ENCODE assay signal across 11 cellular contexts in genomic region chr10:62020362-62020730, GRCh38.
DNase-seq lines count a peak whose midpoint lies in the region; ATAC-seq and TF ChIP-seq lines count a peak whose summit lies in the region.
"Had no signal": no experiment of that assay in that cellular context is flagged by ENCODE, and none has a peak within 500 bp of the region (broad histone marks: within the 10 kb centered on the region; RNA-seq: fewer than 3 reads in every experiment).

No MANE protein-coding gene starts in this region.

- ATAC-seq in heart left ventricle: no peak
- no peak for ATAC-seq in HG03039 (IDR thresholded peaks at IDR 0.05; ENCODE audit: unreplicated experiment)
- ATAC-seq in HG03108 (IDR thresholded peaks at IDR 0.05; ENCODE audit: unreplicated experiment): no peak
- ATAC-seq in HG02885 (IDR thresholded peaks at IDR 0.05; ENCODE audit: poor library complexity, unreplicated experiment): no peak
- ATAC-seq: SK-N-SH treated with all-trans-retinoic acid at 6 μM for 48 hours had no signal

- peaks cover 57% of the 10 kb centered on the region for H3K4me1 Mint-ChIP-seq in T-helper 1 cell treated with Interleukin-12 subunit alpha and Interleukin-12 subunit beta and Interleukin-4 antibody, amounts not matched to agents 30 μg/mL and 1 μg/mL, for 36 hours (ENCODE audit: low read depth)

- peaks cover 42% of the 10 kb centered on the region for H3K36me3 Mint-ChIP-seq in T-helper 1 cell treated with Interleukin-12 subunit alpha and Interleukin-12 subunit beta and Interleukin-4 antibody, amounts not matched to agents 30 μg/mL and 1 μg/mL, for 36 hours (ENCODE audit: low read depth)

- TF ChIP-seq CTCF in heart left ventricle (IDR thresholded peaks at IDR 0.05): no peak
- no peak for TF ChIP-seq CTCF in hepatocyte (IDR thresholded peaks at IDR 0.05; ENCODE audit: poor library complexity)
- TF ChIP-seq CTCF in transverse colon (IDR thresholded peaks at IDR 0.05): no peak

- WGBS in heart left ventricle, 4 donors: 66 to 78% (median 69%) methylated on average over 2 of the region's 2 CpGs
- 75% methylated on average over 2 of the region's 2 CpGs for WGBS in hepatocyte (ENCODE audit: low lambda C conversion rate, missing lambda C conversion rate)
- WGBS in transverse colon (ENCODE audit: low coverage in 1 of 2), 2 donors: 67 to 84% methylated on average over 2 of the region's 2 CpGs

- H3K4me3 ChIP-seq in heart left ventricle (no peak overlapping the region), hepatocyte (no peak overlapping the region), transverse colon (no peak overlapping the region)

- no peak overlapping the region for H3K4me2 ChIP-seq in hepatocyte

- no peak overlapping the region for H2AFZ ChIP-seq in hepatocyte

- H4K20me1 ChIP-seq in hepatocyte (ENCODE audit: insufficient read depth, poor library complexity, severe bottlenecking): no peaks in the 10 kb centered on the region

- peaks cover 4% of the 10 kb centered on the region for H3K9me3 Mint-ChIP-seq in T-helper 1 cell treated with Interleukin-12 subunit alpha and Interleukin-12 subunit beta and Interleukin-4 antibody, amounts not matched to agents 30 μg/mL and 1 μg/mL, for 36 hours

- intact Hi-C loops in heart left ventricle (cut with DNase I): no loop called here
- intact Hi-C loops in cardiac septum (cut with DNase I): no loop called here
- intact Hi-C loops in transverse colon (cut with DNase I; ENCODE audit: low total_unique reads): no loop called here

- H3K27ac Mint-ChIP-seq in T-helper 1 cell treated with Interleukin-12 subunit alpha and Interleukin-12 subunit beta and Interleukin-4 antibody, amounts not matched to agents 30 μg/mL and 1 μg/mL, for 36 hours: peak overlapping the region; percentile 56

- H3K4me3 Mint-ChIP-seq in T-helper 1 cell treated with Interleukin-12 subunit alpha and Interleukin-12 subunit beta and Interleukin-4 antibody, amounts not matched to agents 30 μg/mL and 1 μg/mL, for 36 hours: peak overlapping the region; percentile 12

- H3K27me3 ChIP-seq in heart left ventricle (no peaks in the 10 kb centered on the region), hepatocyte (no peaks in the 10 kb centered on the region), transverse colon (no peaks in the 10 kb centered on the region)

- TF ChIP-seq POLR2A in heart left ventricle (IDR thresholded peaks at IDR 0.05): no peak
- no peak for TF ChIP-seq POLR2A in transverse colon (IDR thresholded peaks at IDR 0.05)

- H3K27me3 Mint-ChIP-seq in T-helper 1 cell treated with Interleukin-12 subunit alpha and Interleukin-12 subunit beta and Interleukin-4 antibody, amounts not matched to agents 30 μg/mL and 1 μg/mL, for 36 hours (ENCODE audit: low read depth): no peaks in the 10 kb centered on the region

- H3K4me1 ChIP-seq in heart left ventricle (peaks cover 0 to 80% (median 39%) of the 10 kb centered on the region in 12 donors), hepatocyte (ENCODE audit: insufficient read depth) (peaks cover 68% of the 10 kb centered on the region), transverse colon (peaks cover 29 to 64% (median 37%) of the 10 kb centered on the region in 4 donors)

- H3K36me3 ChIP-seq in heart left ventricle (no peaks in the 10 kb centered on the region), hepatocyte (replicated peaks; ENCODE audit: insufficient read depth, low read depth) (no peaks in the 10 kb centered on the region), transverse colon (no peaks in the 10 kb centered on the region)

- no peak for TF ChIP-seq EP300 in transverse colon (IDR thresholded peaks at IDR 0.05; ENCODE audit: low read depth)

- no peaks in the 10 kb centered on the region for H3K9me2 ChIP-seq in hepatocyte (replicated peaks; ENCODE audit: insufficient read depth)

- DNase-seq in heart left ventricle: no peak
- DNase-seq in cardiac septum (ENCODE audit: low spot score): no peak
- no peak for DNase-seq in hepatocyte (ENCODE audit: low spot score)
- DNase-seq in transverse colon: no peak
- DNase-seq: NCI-H226; stimulated activated naive CD4-positive, alpha-beta T cell treated with Interleukin-2 at 50 U/mL for 16 hours had no signal

- H3K9me3 ChIP-seq in heart left ventricle (peaks cover 0 to 7% (median 0%) of the 10 kb centered on the region in 12 donors), hepatocyte (ENCODE audit: low read depth) (no peaks in the 10 kb centered on the region), transverse colon (no peaks in the 10 kb centered on the region)

- H3K27ac ChIP-seq in heart left ventricle: peak overlapping the region in 11 of 12 donors; percentile 50 to 85 (median 65)
- H3K27ac ChIP-seq in hepatocyte: peak overlapping the region; percentile 83
- H3K27ac ChIP-seq in transverse colon: peak overlapping the region; percentile 57 to 84 (median 67)

- in situ Hi-C loops in transverse colon (cut with MboI; ENCODE audit: low pct_ligation_motif_present in 1 of 4, low pct_unique_long_range_greater_than_20kb in 1 of 4, low sequenced_read_pairs in 3 of 4): no loop called here

- H3K79me2 ChIP-seq in hepatocyte: peaks cover 81% of the 10 kb centered on the region
